In genomic region chr2:119694470-119694993, GRCh38 we compare ENCODE assay signal across 1 cellular context.
TF ChIP-seq lines count a peak whose summit lies in the region.

No MANE protein-coding gene starts in this region.

TF ChIP-seq in GM23338, 12 proteins besides CTCF, POLR2A, EP300 and RAD21 (continued from another document):
- TF ChIP-seq ZNF462 (CRISPR knock-in tag; IDR thresholded peaks at IDR 0.05) (no peak), ZNF114 (CRISPR knock-in tag; IDR thresholded peaks at IDR 0.05) (no peak), EZH2phosphoT487 (IDR thresholded peaks at IDR 0.05; ENCODE audit: unreplicated experiment) (no peak), POLR2AphosphoS5 (IDR thresholded peaks at IDR 0.05; ENCODE audit: low read depth) (no peak), REST (IDR thresholded peaks at IDR 0.05; ENCODE audit: unreplicated experiment) (no peak), EZH2 (IDR thresholded peaks at IDR 0.05; ENCODE audit: low read depth, unreplicated experiment) (no peak)
